30 cellular contexts compared by ENCODE assay signal in the genomic region with DNA sequence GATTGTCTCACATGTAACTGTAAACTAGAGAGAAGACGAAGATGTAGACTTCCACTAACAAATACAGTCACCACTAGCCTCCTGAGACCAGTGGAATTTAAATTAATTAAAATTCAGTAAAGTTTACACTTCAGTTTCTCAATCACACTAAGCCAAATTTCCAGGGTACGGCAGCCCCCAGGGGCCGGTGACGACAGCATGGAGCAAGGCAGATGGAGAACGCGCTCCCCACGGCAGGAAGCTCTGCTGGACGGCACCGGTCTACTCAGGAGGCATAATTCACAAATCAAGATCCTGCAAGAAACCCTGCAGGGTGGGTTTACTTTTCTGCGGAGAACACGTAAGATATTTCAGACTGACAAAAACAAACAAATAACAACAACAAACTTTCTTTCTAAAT.
DNase-seq lines count a peak whose midpoint lies in the region; ATAC-seq, FAIRE-seq and TF ChIP-seq lines count a peak whose summit lies in the region.
"Had no signal": no experiment of that assay in that cellular context is flagged by ENCODE, and none has a peak within 500 bp of the region (broad histone marks: within the 10 kb centered on the region; RNA-seq: fewer than 3 reads in every experiment).

No MANE protein-coding gene starts in this region.

- H2AFZ ChIP-seq in OCI-LY1 (ENCODE audit: low read length), result 0 out of 2 replicates have a peak overlapping the region, but pooled peaks have one; percentile 32
- H2AFZ ChIP-seq: GM23248, PC-9 had no signal

- no peaks in the 10 kb centered on the region for H4K20me1 ChIP-seq in OCI-LY1 (ENCODE audit: insufficient read depth, low read length)

- H3K4me1 ChIP-seq in OCI-LY1 (ENCODE audit: insufficient read depth, low read length, severe bottlenecking), result peaks cover 9% of the 10 kb centered on the region
- H3K4me1 ChIP-seq in kidney (ENCODE audit: control insufficient read depth in 1 of 2, insufficient read depth in 1 of 2, low read depth in 1 of 2, low read length in 2 of 2), result peaks cover 4 to 13% of the 10 kb centered on the region in 2 donors
- H3K4me1 ChIP-seq in left lung, result no peaks in the 10 kb centered on the region
- H3K4me1 ChIP-seq: adrenal gland had no signal

- no peak overlapping the region for H3K4me2 ChIP-seq in OCI-LY1 (ENCODE audit: low read length)

- TF ChIP-seq CTCF in OCI-LY1 (IDR thresholded peaks at IDR 0.05; ENCODE audit: low read length) (no peak), kidney (IDR thresholded peaks at IDR 0.05; ENCODE audit: borderline replicate concordance, extremely low read depth, insufficient read depth) (no peak), MCF 10A (IDR thresholded peaks at IDR 0.05; ENCODE audit: unreplicated experiment) (no peak), left lung (IDR thresholded peaks at IDR 0.05) (no peak)

- H3K27ac ChIP-seq in OCI-LY1 (ENCODE audit: low read depth, low read length, poor library complexity, severe bottlenecking) (no peak overlapping the region), kidney (ENCODE audit: low read depth in 2 of 2, low read length in 2 of 2) (peak overlapping the region; percentile 9 to 53), left lung (no peak overlapping the region)
- H3K27ac ChIP-seq: 22Rv1, adrenal gland, dorsolateral prefrontal cortex, gastroesophageal sphincter, neutrophil had no signal

- H3K9me2 ChIP-seq in OCI-LY1 (ENCODE audit: low read depth, low read length), result no peaks in the 10 kb centered on the region

- FAIRE-seq in kidney (lab: Jason Lieb, UNC), result no peak
- FAIRE-seq: K562 had no signal

- H3K4me3 Mint-ChIP-seq in MCF 10A (ENCODE audit: unreplicated experiment), result no peak overlapping the region
- H3K4me3 Mint-ChIP-seq: activated CD4-positive, alpha-beta memory T cell treated with anti-CD3 and anti-CD28 coated beads for 36 hours; activated naive CD4-positive, alpha-beta T cell treated with anti-CD3 and anti-CD28 coated beads for 36 hours; immature natural killer cell; stimulated activated naive B cell treated with anti-CD40 and anti-IgM and Interleukin-4, amounts not matched to agents 10 μg/mL and 1 μg/mL and 100 μg/mL, for 72 hours had no signal

- H3K9me3 Mint-ChIP-seq in MCF 10A (ENCODE audit: unreplicated experiment), result no peaks in the 10 kb centered on the region
- H3K9me3 Mint-ChIP-seq: activated CD4-positive, alpha-beta memory T cell treated with anti-CD3 and anti-CD28 coated beads for 36 hours had no signal

- H3K27me3 ChIP-seq in OCI-LY1 (ENCODE audit: insufficient read depth, low read length) (no peaks in the 10 kb centered on the region), left lung (no peaks in the 10 kb centered on the region)
- H3K27me3 ChIP-seq: adrenal gland, brain microvascular endothelial cell, dorsolateral prefrontal cortex, gastroesophageal sphincter, neutrophil had no signal

- BruUV-seq in MCF 10A (replicated peaks; lab: Mats Ljungman, UMichigan), result no TSS peak

- H3K4me3 ChIP-seq in OCI-LY1 (ENCODE audit: low read depth, low read length, poor library complexity, severe bottlenecking) (no peak overlapping the region), kidney (ENCODE audit: low read length in 2 of 2) (peak overlapping the region in 1 of 2 donors; percentile 24), left lung (no peak overlapping the region)
- H3K4me3 ChIP-seq: adrenal gland, dorsolateral prefrontal cortex, gastroesophageal sphincter, GM23248, K562 had no signal

- no peaks in the 10 kb centered on the region for H3K27me3 Mint-ChIP-seq in MCF 10A (ENCODE audit: insufficient read depth, unreplicated experiment)
- H3K27me3 Mint-ChIP-seq: activated CD4-positive, alpha-beta memory T cell treated with anti-CD3 and anti-CD28 coated beads for 36 hours; stimulated activated naive B cell treated with anti-CD40 and anti-IgM and Interleukin-4, amounts not matched to agents 10 μg/mL and 1 μg/mL and 100 μg/mL, for 72 hours had no signal

- H3K9me3 ChIP-seq in OCI-LY1 (ENCODE audit: low read length), result no peaks in the 10 kb centered on the region
- H3K9me3 ChIP-seq in kidney (ENCODE audit: control insufficient read depth in 1 of 2, low read length in 2 of 2), result no peaks in the 10 kb centered on the region
- H3K9me3 ChIP-seq in left lung, result no peaks in the 10 kb centered on the region
- H3K9me3 ChIP-seq: adrenal gland, gastroesophageal sphincter, neutrophil had no signal

- ATAC-seq in HG02973 (IDR thresholded peaks at IDR 0.05; ENCODE audit: unreplicated experiment) (no peak), left lung (no peak)
- ATAC-seq: activated CD4-positive, CD25-positive, alpha-beta regulatory T cell treated with anti-CD3 and anti-CD28 coated beads, Interleukin-2, amount 50 U/mL, for 24 hours; gastroesophageal sphincter; K562; stimulated activated naive B cell treated with anti-CD40 and anti-IgM and Interleukin-4, amounts not matched to agents 10 μg/mL and 1 μg/mL and 100 μg/mL, for 72 hours had no signal

- POLR2A ChIA-PET in MCF 10A (lab: Yijun Ruan, JAX), result no interaction called here

- H3K27ac Mint-ChIP-seq in MCF 10A (ENCODE audit: low read depth, unreplicated experiment), result no peak overlapping the region
- H3K27ac Mint-ChIP-seq: activated CD4-positive, alpha-beta memory T cell treated with anti-CD3 and anti-CD28 coated beads for 36 hours; activated naive CD4-positive, alpha-beta T cell treated with anti-CD3 and anti-CD28 coated beads for 36 hours; immature natural killer cell; stimulated activated naive B cell treated with anti-CD40 and anti-IgM and Interleukin-4, amounts not matched to agents 10 μg/mL and 1 μg/mL and 100 μg/mL, for 72 hours had no signal

- peaks cover 39% of the 10 kb centered on the region for H3K36me3 Mint-ChIP-seq in MCF 10A (ENCODE audit: insufficient read depth, unreplicated experiment)
- H3K36me3 Mint-ChIP-seq: activated CD4-positive, alpha-beta memory T cell treated with anti-CD3 and anti-CD28 coated beads for 36 hours; immature natural killer cell; stimulated activated naive B cell treated with anti-CD40 and anti-IgM and Interleukin-4, amounts not matched to agents 10 μg/mL and 1 μg/mL and 100 μg/mL, for 72 hours had no signal

- CTCF ChIA-PET in MCF 10A (lab: Yijun Ruan, JAX), result no interaction called here

- DNase-seq in NCI-H2107 treated with DMSO at 0.1 percent for 48 hours (lab: John Stamatoyannopoulos, UW; ENCODE audit: unreplicated experiment), result peak; percentile 30
- no peak for DNase-seq in NCI-H2107 (lab: John Stamatoyannopoulos, UW)
- no peak for DNase-seq in kidney
- DNase-seq in renal cortical epithelial cell (ENCODE audit: low read depth), result peak; percentile 46
- DNase-seq in MCF 10A (ENCODE audit: unreplicated experiment), result no peak
- DNase-seq in left lung, result no peak
- DNase-seq: activated CD4-positive, alpha-beta memory T cell treated with anti-CD3 and anti-CD28 coated beads for 36 hours; activated naive CD4-positive, alpha-beta T cell treated with anti-CD3 and anti-CD28 coated beads for 36 hours; adrenal gland; brain microvascular endothelial cell; DND-41; dorsolateral prefrontal cortex; GF-D8; GM23248; immature natural killer cell; NCI-H1092 treated with DMSO at 0.1 percent for 48 hours; NCI-H187 treated with DMSO at 0.1 percent for 48 hours; NCI-H526; PC-9; SHP77; stimulated activated naive B cell treated with anti-CD40 and anti-IgM and Interleukin-4, amounts not matched to agents 10 μg/mL and 1 μg/mL and 100 μg/mL, for 72 hours; substantia nigra; T-helper 2 cell had no signal

- H3F3A ChIP-seq in OCI-LY1 (ENCODE audit: insufficient read depth, low read length), result no peaks in the 10 kb centered on the region

- intact Hi-C loops in kidney (cut with DNase I), result no loop called here
- intact Hi-C loops in MCF 10A (cut with micrococcal nuclease), result no loop called here
- intact Hi-C loops in left lung (cut with DNase I), result no loop called here

- no peaks in the 10 kb centered on the region for H3K79me2 ChIP-seq in OCI-LY1 (ENCODE audit: insufficient read depth, low read length)

- H3K9ac ChIP-seq in OCI-LY1 (ENCODE audit: low read length) (no peak overlapping the region), kidney (ENCODE audit: low read length in 2 of 2) (peak overlapping the region in 1 of 2 donors; percentile 29)
- H3K9ac ChIP-seq: GM23248 had no signal

- H3K36me3 ChIP-seq in OCI-LY1 (ENCODE audit: insufficient read depth, low read length) (no peaks in the 10 kb centered on the region), kidney (ENCODE audit: control insufficient read depth in 1 of 2, insufficient read depth in 2 of 2, low read length in 2 of 2) (no peaks in the 10 kb centered on the region), left lung (peaks cover 0 to 5% of the 10 kb centered on the region in 2 donors)
- H3K36me3 ChIP-seq: adrenal gland, neutrophil had no signal

- peaks cover 27% of the 10 kb centered on the region for H3K4me1 Mint-ChIP-seq in MCF 10A (ENCODE audit: insufficient read depth, unreplicated experiment)
- H3K4me1 Mint-ChIP-seq: immature natural killer cell; stimulated activated naive B cell treated with anti-CD40 and anti-IgM and Interleukin-4, amounts not matched to agents 10 μg/mL and 1 μg/mL and 100 μg/mL, for 72 hours had no signal

Comparison
In these comparisons a context has a peak if more than half of its experiments do, and no peak if none do; other contexts are left out.
1. DNase-seq: peak in NCI-H2107 treated with DMSO at 0.1 percent for 48 hours (single experiment) and renal cortical epithelial cell (single experiment); none in NCI-H2107 (single experiment), kidney (single experiment), MCF 10A (single experiment) and left lung (0 of 2).
2. H3K27ac ChIP-seq: peak in kidney (2 of 2); none in OCI-LY1 (single experiment) and left lung (0 of 2).